Comparison of ENCODE assay signal across 26 cellular contexts in the genomic region with DNA sequence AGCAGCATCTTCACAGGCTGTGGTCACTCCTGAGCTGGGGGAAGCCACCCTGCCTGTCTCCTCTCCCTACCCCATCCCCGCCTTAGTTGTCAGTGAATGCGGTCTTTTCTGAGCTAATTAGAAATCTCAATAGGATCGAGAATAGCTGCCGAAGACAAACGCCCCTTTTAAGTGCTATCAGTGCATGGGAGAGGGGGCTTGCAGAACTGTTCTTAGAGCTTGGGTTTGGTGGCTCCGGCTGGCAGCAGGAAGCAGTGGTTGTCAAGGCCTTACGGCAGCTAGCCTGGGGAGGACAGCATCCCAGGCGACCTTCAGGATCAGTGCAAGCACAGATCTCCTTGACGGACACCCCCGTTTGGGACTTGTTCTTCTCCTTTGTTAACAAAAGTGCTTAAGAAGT.
DNase-seq lines count a peak whose midpoint lies in the region; ATAC-seq and TF ChIP-seq lines count a peak whose summit lies in the region.
"Had no signal": no experiment of that assay in that cellular context is flagged by ENCODE, and none has a peak within 500 bp of the region (broad histone marks: within the 10 kb centered on the region; RNA-seq: fewer than 3 reads in every experiment).

No MANE protein-coding gene starts in this region.

- H3K4me1 Mint-ChIP-seq in activated naive CD8-positive, alpha-beta T cell (ENCODE audit: low read depth): peaks cover 58% of the 10 kb centered on the region
- H3K4me1 Mint-ChIP-seq in activated naive CD8-positive, alpha-beta T cell treated with anti-CD3 and anti-CD28 coated beads for 36 hours: peaks cover 53% of the 10 kb centered on the region
- peaks cover 15% of the 10 kb centered on the region for H3K4me1 Mint-ChIP-seq in activated T-helper 17 cell treated with anti-CD3 and anti-CD28 coated beads, Interleukin-2, amount 50 U/mL, for 72 hours

- no peaks in the 10 kb centered on the region for H3K79me2 ChIP-seq in mesendoderm (ENCODE audit: control insufficient read depth, insufficient read depth, low read length)

- H3K79me1 ChIP-seq in mesendoderm (ENCODE audit: low read length): no peaks in the 10 kb centered on the region

- H3K27me3 ChIP-seq in mesendoderm (ENCODE audit: insufficient read depth, low read length, poor library complexity) (no peaks in the 10 kb centered on the region), thymus (ENCODE audit: control insufficient read depth, insufficient read depth) (no peaks in the 10 kb centered on the region)
- H3K27me3 ChIP-seq: ascending aorta, heart left ventricle, transverse colon had no signal

- peak overlapping the region; percentile 51 for H3K56ac ChIP-seq in mesendoderm (ENCODE audit: low read length)

- no peak overlapping the region for H2BK5ac ChIP-seq in mesendoderm (ENCODE audit: low read length)

- no peak overlapping the region for H3K23ac ChIP-seq in mesendoderm (ENCODE audit: low read length)

- H3K9ac ChIP-seq in mesendoderm (ENCODE audit: low read length): no peak overlapping the region

- CTCF ChIA-PET in GM10248 (lab: Yijun Ruan, JAX): interaction anchor here (0.9 to 3.7 kb wide), 8 partner anchors 10 to 193 kb away, joined by 3 to 16 read pairs (median 4); no protein-coding TSS in a partner anchor

- H3K18ac ChIP-seq in mesendoderm (ENCODE audit: low read length): no peak overlapping the region

- H2BK120ac ChIP-seq in mesendoderm (ENCODE audit: low read depth, low read length): no peak overlapping the region

- H4K8ac ChIP-seq in mesendoderm (ENCODE audit: low read depth, low read length): no peak overlapping the region

- no peak overlapping the region for H3K4me2 ChIP-seq in mesendoderm (ENCODE audit: low read length)

- H3K4ac ChIP-seq in mesendoderm (ENCODE audit: low read depth, low read length): no peak overlapping the region

- H3K27ac ChIP-seq in mesendoderm (ENCODE audit: low read depth, low read length): peak overlapping the region; percentile 14
- peak overlapping the region; percentile 77 for H3K27ac ChIP-seq in thymus (ENCODE audit: low read depth)
- H3K27ac ChIP-seq: ascending aorta, heart left ventricle, neutrophil, transverse colon had no signal

- ATAC-seq in activated T-helper 17 cell treated with anti-CD3 and anti-CD28 coated beads, Interleukin-2, amount 50 U/mL, for 72 hours (replicated peaks): no peak
- ATAC-seq: heart left ventricle; left lobe of liver; stimulated activated naive CD8-positive, alpha-beta T cell treated with anti-CD3 and anti-CD28 coated beads, Interleukin-15, Interleukin-2, amounts not matched to agents 100 U/mL and 50 U/mL, for 24 hours had no signal

- H3K36me3 ChIP-seq in mesendoderm (ENCODE audit: control insufficient read depth, insufficient read depth, low read length) (no peaks in the 10 kb centered on the region), thymus (ENCODE audit: control insufficient read depth, insufficient read depth) (no peaks in the 10 kb centered on the region)
- H3K36me3 ChIP-seq: ascending aorta, heart left ventricle, neutrophil, transverse colon had no signal

- H3K9me3 ChIP-seq in thymus (ENCODE audit: control insufficient read depth): no peaks in the 10 kb centered on the region
- H3K9me3 ChIP-seq: ascending aorta, heart left ventricle, neutrophil, transverse colon had no signal

- H3K4me3 ChIP-seq in mesendoderm (ENCODE audit: low read length) (no peak overlapping the region), thymus (ENCODE audit: low read length) (peak overlapping the region; percentile 50)
- H3K4me3 ChIP-seq: ascending aorta, heart left ventricle, transverse colon had no signal

- no CpG with 5 or more reads among the region's 10 CpGs for WGBS in mesendoderm (ENCODE audit: extremely low coverage, insufficient coverage, low lambda C conversion rate)
- 34% methylated on average over 10 of the region's 10 CpGs for WGBS in thymus

- TF ChIP-seq CTCF in GM10248 (IDR thresholded peaks at IDR 0.05; ENCODE audit: control extremely low read depth, extremely low read depth, low read depth, missing control alignments): no peak

- H2BK15ac ChIP-seq in mesendoderm (replicated peaks; ENCODE audit: low read depth): no peak overlapping the region

- H3K27me3 Mint-ChIP-seq in activated naive CD8-positive, alpha-beta T cell: no peaks in the 10 kb centered on the region
- H3K27me3 Mint-ChIP-seq in activated naive CD8-positive, alpha-beta T cell treated with anti-CD3 and anti-CD28 coated beads for 36 hours: no peaks in the 10 kb centered on the region
- no peaks in the 10 kb centered on the region for H3K27me3 Mint-ChIP-seq in activated T-helper 17 cell treated with anti-CD3 and anti-CD28 coated beads, Interleukin-2, amount 50 U/mL, for 72 hours
- H3K27me3 Mint-ChIP-seq: activated naive CD4-positive, alpha-beta T cell treated with anti-CD3 and anti-CD28 coated beads, Interleukin-2, amount 10 ng/mL, durations not matched to agents 7 days and 5 days; central memory CD8-positive, alpha-beta T cell had no signal

- H3K27ac Mint-ChIP-seq in activated naive CD8-positive, alpha-beta T cell: peak overlapping the region; percentile 22
- no peak overlapping the region for H3K27ac Mint-ChIP-seq in activated naive CD8-positive, alpha-beta T cell treated with anti-CD3 and anti-CD28 coated beads for 36 hours
- peak overlapping the region; percentile 68 for H3K27ac Mint-ChIP-seq in activated T-helper 17 cell treated with anti-CD3 and anti-CD28 coated beads, Interleukin-2, amount 50 U/mL, for 72 hours
- H3K27ac Mint-ChIP-seq: activated naive CD4-positive, alpha-beta T cell treated with anti-CD3 and anti-CD28 coated beads, Interleukin-2, amount 10 ng/mL, durations not matched to agents 7 days and 5 days; mesothelial cell of epicardium had no signal

- POLR2A ChIA-PET in GM10248 (lab: Yijun Ruan, JAX): no interaction called here

- DNase-seq in activated naive CD8-positive, alpha-beta T cell treated with anti-CD3 and anti-CD28 coated beads for 36 hours: no peak
- DNase-seq in mesendoderm (no peak), NCI-H1105 treated with DMSO at 0.1 percent for 48 hours (lab: John Stamatoyannopoulos, UW) (no peak), SKM-1 (lab: John Stamatoyannopoulos, UW; ENCODE audit: unreplicated experiment) (no peak), GM10248 (ENCODE audit: extremely low spot score) (no peak)
- DNase-seq: 8988T; activated CD8-positive, alpha-beta memory T cell treated with anti-CD3 and anti-CD28 coated beads for 24 hours; activated naive CD4-positive, alpha-beta T cell treated with anti-CD3 and anti-CD28 coated beads, Interleukin-2, amount 10 ng/mL, durations not matched to agents 7 days and 5 days; activated T-cell treated with anti-CD3 and anti-CD28 coated beads, Interleukin-2, amount 50 U/mL, for 48 hours; heart left ventricle; NCI-H1417 treated with DMSO at 0.1 percent for 48 hours; NCI-H2171 treated with DMSO at 0.1 percent for 48 hours; NCI-H69; SHP77; small intestine; stimulated activated CD4-positive, alpha-beta T cell treated with anti-CD3 and anti-CD28 coated beads, Interleukin-2, amount 100 ng/mL, for 24 hours; stimulated activated naive CD8-positive, alpha-beta T cell treated with anti-CD3 and anti-CD28 coated beads, Interleukin-15, Interleukin-2, amounts not matched to agents 100 U/mL and 50 U/mL, for 24 hours; transverse colon had no signal

- no peak overlapping the region for H4K5ac ChIP-seq in mesendoderm (ENCODE audit: low read length)

- no peaks in the 10 kb centered on the region for H3K36me3 Mint-ChIP-seq in activated naive CD8-positive, alpha-beta T cell
- H3K36me3 Mint-ChIP-seq in activated naive CD8-positive, alpha-beta T cell treated with anti-CD3 and anti-CD28 coated beads for 36 hours: no peaks in the 10 kb centered on the region
- no peaks in the 10 kb centered on the region for H3K36me3 Mint-ChIP-seq in activated T-helper 17 cell treated with anti-CD3 and anti-CD28 coated beads, Interleukin-2, amount 50 U/mL, for 72 hours (ENCODE audit: low read depth)
- H3K36me3 Mint-ChIP-seq: activated naive CD4-positive, alpha-beta T cell treated with anti-CD3 and anti-CD28 coated beads, Interleukin-2, amount 10 ng/mL, durations not matched to agents 7 days and 5 days; mesothelial cell of epicardium had no signal

- no peaks in the 10 kb centered on the region for H3K9me3 Mint-ChIP-seq in activated naive CD8-positive, alpha-beta T cell (ENCODE audit: low read depth)
- H3K9me3 Mint-ChIP-seq in activated naive CD8-positive, alpha-beta T cell treated with anti-CD3 and anti-CD28 coated beads for 36 hours: no peaks in the 10 kb centered on the region
- H3K9me3 Mint-ChIP-seq in activated T-helper 17 cell treated with anti-CD3 and anti-CD28 coated beads, Interleukin-2, amount 50 U/mL, for 72 hours: no peaks in the 10 kb centered on the region
- H3K9me3 Mint-ChIP-seq: activated naive CD4-positive, alpha-beta T cell treated with anti-CD3 and anti-CD28 coated beads, Interleukin-2, amount 10 ng/mL, durations not matched to agents 7 days and 5 days; central memory CD8-positive, alpha-beta T cell; mesothelial cell of epicardium had no signal

- H3K4me1 ChIP-seq in mesendoderm (ENCODE audit: control insufficient read depth, low read depth, low read length): peaks cover 34% of the 10 kb centered on the region
- H3K4me1 ChIP-seq in thymus (ENCODE audit: control insufficient read depth, insufficient read depth, low read length): peaks cover 68% of the 10 kb centered on the region

- H3K4me3 Mint-ChIP-seq in activated naive CD8-positive, alpha-beta T cell: no peak overlapping the region
- no peak overlapping the region for H3K4me3 Mint-ChIP-seq in activated naive CD8-positive, alpha-beta T cell treated with anti-CD3 and anti-CD28 coated beads for 36 hours
- no peak overlapping the region for H3K4me3 Mint-ChIP-seq in activated T-helper 17 cell treated with anti-CD3 and anti-CD28 coated beads, Interleukin-2, amount 50 U/mL, for 72 hours
- H3K4me3 Mint-ChIP-seq: activated naive CD4-positive, alpha-beta T cell treated with anti-CD3 and anti-CD28 coated beads, Interleukin-2, amount 10 ng/mL, durations not matched to agents 7 days and 5 days; central memory CD8-positive, alpha-beta T cell; mesothelial cell of epicardium had no signal

- no peak overlapping the region for H2AK5ac ChIP-seq in mesendoderm (ENCODE audit: low read length)
